ENCODE assay signal across 8 cellular contexts in the genomic region with DNA sequence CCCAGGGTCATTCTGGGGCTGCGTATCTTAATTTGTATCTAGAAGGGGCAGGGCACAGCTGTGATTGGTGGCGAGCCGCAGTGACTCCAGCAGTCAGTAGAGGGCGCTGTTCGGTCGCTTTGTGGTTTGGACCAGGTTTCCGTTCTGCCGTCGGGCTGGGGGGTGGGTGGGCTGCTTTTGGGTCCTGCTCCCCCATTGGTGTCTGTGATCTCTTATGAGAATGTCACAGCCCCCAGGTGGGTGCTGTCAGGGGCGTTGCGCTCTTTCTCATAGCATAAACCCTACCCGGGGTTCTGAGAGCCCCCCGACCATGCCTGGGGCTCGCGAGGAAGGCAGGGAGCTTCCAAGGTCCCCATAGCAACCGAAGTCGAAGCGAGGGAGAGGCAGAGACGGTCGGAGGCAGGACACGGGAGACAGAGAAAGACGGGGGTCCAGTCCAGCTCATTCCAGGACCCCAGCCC. TPM values are rescaled to one million over a fixed set of nuclear protein-coding genes. Genes with fewer than 3 reads are reported as not detected.
A peak's percentile ranks its signal among the peaks of the same experiment; 100 is the strongest.
DNase-seq lines count a peak whose midpoint lies in the region; ATAC-seq, FAIRE-seq and TF ChIP-seq lines count a peak whose summit lies in the region.

No MANE protein-coding gene starts in this region.

- TF ChIP-seq CTCF in GM12873 (IDR thresholded peaks at IDR 0.05; ENCODE audit: insufficient read depth, low read depth, low read length, missing control alignments) = peak; percentile 90
- peak; percentile 43 for TF ChIP-seq CTCF in WI38 (IDR thresholded peaks at IDR 0.05; ENCODE audit: low read depth, low read length)
- peak; percentile 70 to 80 for TF ChIP-seq CTCF in mammary epithelial cell (conservative IDR thresholded peaks at IDR 0.05 in 1 of 2, IDR thresholded peaks at IDR 0.05 in 1 of 2; ENCODE audit: extremely low read depth in 1 of 2, insufficient read depth in 1 of 2, low read depth in 1 of 2, low read length in 2 of 2)
- peak; percentile 66 for TF ChIP-seq CTCF in kidney (IDR thresholded peaks at IDR 0.05; ENCODE audit: borderline replicate concordance, extremely low read depth, insufficient read depth)

- dilution Hi-C loops in mammary epithelial cell (cut with HindIII; ENCODE audit: low sequenced_read_pairs) = loop anchor here (5.0 kb wide), 2 partner anchors 52 to 83 kb away; no protein-coding TSS in a partner anchor

- intact Hi-C loops in mammary epithelial cell (cut with micrococcal nuclease) = loop anchor here (1.0 to 2.0 kb wide), 4 partner anchors 72 to 165 kb away; no protein-coding TSS in a partner anchor
- intact Hi-C loops in kidney (cut with DNase I) = no loop called here

- WGBS in mammary epithelial cell (ENCODE audit: low coverage, missing lambda C conversion rate) = 18% methylated on average over 10 of the region's 22 CpGs

- in situ Hi-C loops in mammary epithelial cell (cut with MboI; ENCODE audit: low sequenced_read_pairs in 2 of 2) = loop anchor here in 1 of 2 donors (10.0 kb wide), 1 partner anchor 135 kb away; no protein-coding TSS in a partner anchor

- CTCF ChIA-PET in mammary epithelial cell (lab: Charles Lee; ENCODE audit: low non-redundant PET) = interaction anchor here (0.6 kb wide), 2 partner anchors 71 to 102 kb away, joined by 4 to 12 read pairs; no protein-coding TSS in a partner anchor

- ATAC-seq in GM19463 (IDR thresholded peaks at IDR 0.05; ENCODE audit: unreplicated experiment) (no peak), HG02938 (IDR thresholded peaks at IDR 0.05; ENCODE audit: unreplicated experiment) (no peak)

- no peaks in the 10 kb centered on the region for H3K27me3 ChIP-seq in mammary epithelial cell (ENCODE audit: insufficient read depth, low read length)

- H3K4me3 ChIP-seq in WI38 (ENCODE audit: low read depth, low read length) = no peak overlapping the region
- H3K4me3 ChIP-seq in mammary epithelial cell (replicated peaks in 1 of 3; ENCODE audit: insufficient read depth in 1 of 3, low read depth in 2 of 3, low read length in 3 of 3) = no peak overlapping the region
- no peak overlapping the region for H3K4me3 ChIP-seq in kidney (ENCODE audit: low read length in 2 of 2)

- H3K36me3 ChIP-seq in mammary epithelial cell (ENCODE audit: insufficient read depth, low read length) (no peaks in the 10 kb centered on the region), kidney (ENCODE audit: control insufficient read depth in 1 of 2, insufficient read depth in 2 of 2, low read length in 2 of 2) (no peaks in the 10 kb centered on the region)

- H3K79me2 ChIP-seq in mammary epithelial cell (ENCODE audit: insufficient read depth, low read length) = no peaks in the 10 kb centered on the region

- no peak overlapping the region for H2AFZ ChIP-seq in mammary epithelial cell (ENCODE audit: low read depth, low read length)

- no peak overlapping the region for H3K4me2 ChIP-seq in mammary epithelial cell (ENCODE audit: insufficient read depth, low read depth, low read length)

- no peaks in the 10 kb centered on the region for H3K9me3 ChIP-seq in mammary epithelial cell (replicated peaks; ENCODE audit: insufficient read depth, low read length)
- H3K9me3 ChIP-seq in kidney (ENCODE audit: control insufficient read depth in 1 of 2, low read length in 2 of 2) = no peaks in the 10 kb centered on the region

- H3K9ac ChIP-seq in mammary epithelial cell (ENCODE audit: insufficient read depth, low read length) = no peak overlapping the region
- H3K9ac ChIP-seq in kidney (ENCODE audit: low read length in 2 of 2) = no peak overlapping the region

- H3K27ac ChIP-seq in mammary epithelial cell (ENCODE audit: insufficient read depth, low read depth, low read length) (no peak overlapping the region), kidney (ENCODE audit: low read depth in 2 of 2, low read length in 2 of 2) (no peak overlapping the region)

- no TSS peak for BruUV-seq in mammary epithelial cell (replicated peaks; lab: Mats Ljungman, UMichigan)

- FAIRE-seq in kidney (lab: Jason Lieb, UNC) = no peak

- H3K4me1 ChIP-seq in mammary epithelial cell (ENCODE audit: insufficient read depth, low read length) (no peaks in the 10 kb centered on the region), kidney (ENCODE audit: control insufficient read depth in 1 of 2, insufficient read depth in 1 of 2, low read depth in 1 of 2, low read length in 2 of 2) (peaks cover 0 to 3% of the 10 kb centered on the region in 2 donors)

- DNase-seq in NCI-H1417 (lab: John Stamatoyannopoulos, UW) = peak; percentile 47 to 72 (median 48)
- no peak for DNase-seq in mammary epithelial cell
- DNase-seq in kidney = peak; percentile 75
- DNase-seq in stimulated activated CD4-positive, alpha-beta T cell treated with anti-CD3 and anti-CD28 coated beads, Interleukin-4, amount 100 ng/mL, for 1 hour = peak; percentile 73

- H4K20me1 ChIP-seq in mammary epithelial cell (ENCODE audit: insufficient read depth, low read length) = no peaks in the 10 kb centered on the region

RNA-seq across cellular contexts. Expression of a gene that starts 5.4 kb away (rescaled TPM):
- total RNA-seq in mammary epithelial cell (not detected), kidney (22.4 TPM)
- polyA plus RNA-seq in mammary epithelial cell (not detected), kidney (ENCODE audit: insufficient read depth, low read depth, low replicate concordance) (10.0 TPM)
- polyA minus RNA-seq in mammary epithelial cell = not detected

RNA-seq across cellular contexts. Expression of a gene that starts 41.0 kb away (rescaled TPM):
- total RNA-seq in mammary epithelial cell (not detected), kidney (not detected)
- polyA plus RNA-seq in mammary epithelial cell (not detected), kidney (ENCODE audit: insufficient read depth, low read depth, low replicate concordance) (not detected)
- polyA minus RNA-seq in mammary epithelial cell = not detected

RNA-seq across cellular contexts. Expression of a gene that starts 56.6 kb away (rescaled TPM):
- not detected for total RNA-seq in mammary epithelial cell
- not detected for polyA plus RNA-seq in mammary epithelial cell
- polyA minus RNA-seq in mammary epithelial cell = not detected
- not detected for total RNA-seq in kidney
- not detected for polyA plus RNA-seq in kidney (ENCODE audit: insufficient read depth, low read depth, low replicate concordance)

Comparison
In these comparisons a context has a peak if more than half of its experiments do, and no peak if none do; other contexts are left out.
1. RNA of a gene that starts 5.4 kb away (total RNA-seq): 22.4 TPM in kidney (single experiment); not detected in mammary epithelial cell; every median in the first group is over 10 times any median in the second.
2. Peak in every context shown above with its lines, with median percentiles within 50 percentile points of each other: CTCF ChIP-seq.